Comparison of ENCODE assay signal across 30 cellular contexts in genomic region chr7:111660478-111660877, GRCh38.
"Had no signal": no experiment of that assay in that cellular context is flagged by ENCODE, and none has a peak within 500 bp of the region (broad histone marks: within the 10 kb centered on the region; RNA-seq: fewer than 3 reads in every experiment).

No MANE protein-coding gene starts in this region.

- H3K27me3 ChIP-seq: body of pancreas, esophagus squamous epithelium, gastroesophageal sphincter, hepatocyte had no signal

- H3K9me3 ChIP-seq: body of pancreas, esophagus squamous epithelium, gastroesophageal sphincter, heart right ventricle had no signal

- H2AFZ ChIP-seq: hepatocyte had no signal

- H3K4me2 ChIP-seq: hepatocyte had no signal

- H3K27ac ChIP-seq: body of pancreas, esophagus squamous epithelium, gastroesophageal sphincter, heart right ventricle, hepatocyte, VCaP had no signal

- DNase-seq: activated CD4-positive, alpha-beta memory T cell treated with anti-CD3 and anti-CD28 coated beads, Interleukin-2, amount 10 ng/mL, durations not matched to agents 7 days and 5 days; activated CD4-positive, alpha-beta T cell treated with anti-CD3 and anti-CD28 coated beads for 1 hour; activated CD4-positive, alpha-beta T cell treated with anti-CD3 and anti-CD28 coated beads for 4 hours; activated CD4-positive, alpha-beta T cell treated with anti-CD3 and anti-CD28 coated beads, Interleukin-2, amount 10 ng/mL, durations not matched to agents 7 days and 5 days; activated CD4-positive, alpha-beta T cell treated with anti-CD3 and anti-CD28 coated beads, Interleukin-2, amount 50 U/mL, for 4 hours; activated CD8-positive, alpha-beta memory T cell treated with anti-CD3 and anti-CD28 coated beads, Interleukin-2, amount 50 U/mL, for 48 hours; activated gamma-delta T cell treated with Interleukin-2 at 50 U/mL for 16 hours; activated naive CD4-positive, alpha-beta T cell treated with anti-CD3 and anti-CD28 coated beads, Interleukin-2, amount 50 U/mL, for 16 hours; activated naive CD4-positive, alpha-beta T cell treated with Interleukin-2 at 50 U/mL for 16 hours; activated T-cell treated with anti-CD3 and anti-CD28 coated beads for 4 hours; activated T-cell treated with anti-CD3 and anti-CD28 coated beads, Interleukin-2, amount 50 U/mL, for 24 hours; activated T-cell treated with anti-CD3 and anti-CD28 coated beads, Interleukin-2, amount 50 U/mL, for 72 hours; amniotic stem cell; aorta; body of pancreas; caudate nucleus; cortex of kidney; dermis blood vessel endothelial cell; effector CD4-positive, alpha-beta T cell; effector memory CD8-positive, alpha-beta T cell; erythroblast; esophagus squamous epithelium; foreskin melanocyte; heart right ventricle had no signal

- H3K4me3 ChIP-seq: body of pancreas, esophagus squamous epithelium, gastroesophageal sphincter, heart right ventricle, hepatocyte had no signal

- H3K36me3 ChIP-seq: esophagus squamous epithelium, gastroesophageal sphincter, heart right ventricle had no signal

- H3K79me2 ChIP-seq: hepatocyte had no signal

- FAIRE-seq: colon, TTC549 had no signal

- H3K4me1 ChIP-seq: body of pancreas, esophagus squamous epithelium, gastroesophageal sphincter, heart right ventricle had no signal

- ATAC-seq: activated T-cell treated with anti-CD3 and anti-CD28 coated beads, Interleukin-2, amount 50 U/mL, for 72 hours; body of pancreas; effector memory CD8-positive, alpha-beta T cell; gastroesophageal sphincter; heart right ventricle; WTC11 had no signal
